8 cellular contexts compared by ENCODE assay signal in genomic region chr1:65165269-65166002, GRCh38.
DNase-seq lines count a peak whose midpoint lies in the region; ATAC-seq and TF ChIP-seq lines count a peak whose summit lies in the region.

No MANE protein-coding gene starts in this region.

- no peak for TF ChIP-seq POLR2A in erythroblast (IDR thresholded peaks at IDR 0.05; ENCODE audit: low read length)

- DNase-seq in GM12865 (ENCODE audit: low read depth) (peak; percentile 66), HL-60 (ENCODE audit: low read depth in 1 of 2, low spot score in 1 of 2) (peak; percentile 80 to 94), erythroblast (lab: John Stamatoyannopoulos, UW) (peak; percentile 12 to 55), DMS153 (lab: John Stamatoyannopoulos, UW) (no peak)
- no peak for DNase-seq in activated CD8-positive, alpha-beta memory T cell treated with anti-CD3 and anti-CD28 coated beads, Interleukin-2, amount 50 U/mL, for 4 hours
- DNase-seq in activated CD4-positive, alpha-beta T cell treated with anti-CD3 and anti-CD28 coated beads for 1 hour = no peak
- DNase-seq in activated CD4-positive, CD25-positive, alpha-beta regulatory T cell treated with anti-CD3 and anti-CD28 coated beads, Interleukin-2, amount 50 U/mL, for 72 hours = no peak

- peak; percentile 82 for ATAC-seq in GM21576 (IDR thresholded peaks at IDR 0.05; ENCODE audit: unreplicated experiment)

- no peaks in the 10 kb centered on the region for H3K27me3 ChIP-seq in HL-60 (ENCODE audit: insufficient read depth, poor library complexity, severe bottlenecking)

- no peak for TF ChIP-seq CTCF in GM12865 (IDR thresholded peaks at IDR 0.05; ENCODE audit: insufficient read depth, low read depth, low read length, missing control alignments)
- no peak for TF ChIP-seq CTCF in HL-60 (IDR thresholded peaks at IDR 0.05; ENCODE audit: insufficient read depth, low read length)

- peak overlapping the region; percentile 61 for H3K27ac ChIP-seq in HL-60 (replicated peaks)

- H3K4me3 ChIP-seq in GM12865 (ENCODE audit: low read depth, low read length) = no peak overlapping the region
- H3K4me3 ChIP-seq in HL-60 (replicated peaks; ENCODE audit: insufficient read depth, low read length) = no peak overlapping the region

Comparison
In these comparisons a context has a peak if more than half of its experiments do, and no peak if none do; other contexts are left out.
1. DNase-seq: peak in GM12865 (single experiment), HL-60 (2 of 2) and erythroblast (2 of 2); none in activated CD8-positive, alpha-beta memory T cell treated with anti-CD3 and anti-CD28 coated beads, Interleukin-2, amount 50 U/mL, for 4 hours (single experiment), activated CD4-positive, alpha-beta T cell treated with anti-CD3 and anti-CD28 coated beads for 1 hour (single experiment), DMS153 (single experiment) and activated CD4-positive, CD25-positive, alpha-beta regulatory T cell treated with anti-CD3 and anti-CD28 coated beads, Interleukin-2, amount 50 U/mL, for 72 hours (single experiment).